ENCODE assay signal across 10 cellular contexts in genomic region chr21:25428537-25428936, GRCh38.
DNase-seq lines count a peak whose midpoint lies in the region; ATAC-seq lines count a peak whose summit lies in the region.
"Had no signal": no experiment of that assay in that cellular context is flagged by ENCODE, and none has a peak within 500 bp of the region (broad histone marks: within the 10 kb centered on the region; RNA-seq: fewer than 3 reads in every experiment).

No MANE protein-coding gene starts in this region.

- no peaks in the 10 kb centered on the region for H3K36me3 Mint-ChIP-seq in activated CD4-positive, alpha-beta T cell treated with anti-CD3 and anti-CD28 coated beads, Interleukin-2, amount 10 ng/mL, durations not matched to agents 24 days and 14 days (ENCODE audit: low read depth)

- peaks cover 36% of the 10 kb centered on the region for H3K4me1 Mint-ChIP-seq in activated CD4-positive, alpha-beta T cell treated with anti-CD3 and anti-CD28 coated beads, Interleukin-2, amount 10 ng/mL, durations not matched to agents 24 days and 14 days

- peaks cover 14% of the 10 kb centered on the region for H3K9me3 Mint-ChIP-seq in activated CD4-positive, alpha-beta T cell treated with anti-CD3 and anti-CD28 coated beads, Interleukin-2, amount 10 ng/mL, durations not matched to agents 24 days and 14 days

- no peaks in the 10 kb centered on the region for H3K27me3 Mint-ChIP-seq in activated CD4-positive, alpha-beta T cell treated with anti-CD3 and anti-CD28 coated beads, Interleukin-2, amount 10 ng/mL, durations not matched to agents 24 days and 14 days

- peak overlapping the region; percentile 42 for H3K4me3 Mint-ChIP-seq in activated CD4-positive, alpha-beta T cell treated with anti-CD3 and anti-CD28 coated beads, Interleukin-2, amount 10 ng/mL, durations not matched to agents 24 days and 14 days

- no peak for DNase-seq in activated CD4-positive, alpha-beta T cell treated with anti-CD3 and anti-CD28 coated beads, Interleukin-2, amount 10 ng/mL, durations not matched to agents 24 days and 14 days
- DNase-seq in activated CD4-positive, alpha-beta T cell treated with anti-CD3 and anti-CD28 coated beads for 4 hours, result no peak
- peak; percentile 25 for DNase-seq in HT1080 (ENCODE audit: low read depth)
- peak; percentile 79 for DNase-seq in kidney tubule cell (ENCODE audit: low spot score)
- no peak for DNase-seq in SIG-M5 (lab: John Stamatoyannopoulos, UW)
- DNase-seq in DMS79 (lab: John Stamatoyannopoulos, UW), result no peak
- DNase-seq in occipital lobe (lab: John Stamatoyannopoulos, UW), result no peak
- DNase-seq: activated CD4-positive, alpha-beta T cell treated with anti-CD3 and anti-CD28 coated beads for 48 hours had no signal

- peak; percentile 58 for ATAC-seq in GM21723 (IDR thresholded peaks at IDR 0.05; ENCODE audit: unreplicated experiment)
- ATAC-seq: A549 had no signal

- intact Hi-C loops in activated CD4-positive, alpha-beta T cell treated with anti-CD3 and anti-CD28 coated beads, Interleukin-2, amount 10 ng/mL, durations not matched to agents 24 days and 14 days (cut with micrococcal nuclease), result loop anchor here (1.0 kb wide), 5 partner anchors 28 to 145 kb away; no protein-coding TSS in a partner anchor

- H3K27ac Mint-ChIP-seq in activated CD4-positive, alpha-beta T cell treated with anti-CD3 and anti-CD28 coated beads, Interleukin-2, amount 10 ng/mL, durations not matched to agents 24 days and 14 days, result peak overlapping the region; percentile 57

Comparison
In these comparisons a context has a peak if more than half of its experiments do, and no peak if none do; other contexts are left out.
1. DNase-seq: peak in HT1080 (single experiment) and kidney tubule cell (single experiment); none in activated CD4-positive, alpha-beta T cell treated with anti-CD3 and anti-CD28 coated beads, Interleukin-2, amount 10 ng/mL, durations not matched to agents 24 days and 14 days (single experiment), activated CD4-positive, alpha-beta T cell treated with anti-CD3 and anti-CD28 coated beads for 4 hours (0 of 2), SIG-M5 (single experiment), DMS79 (single experiment) and occipital lobe (single experiment).